ENCODE assay signal across 35 cellular contexts in genomic region chr11:30284836-30285235, GRCh38. TPM values are rescaled to one million over a fixed set of nuclear protein-coding genes. Genes with fewer than 3 reads are reported as not detected.
"Had no signal": no experiment of that assay in that cellular context is flagged by ENCODE, and none has a peak within 500 bp of the region (broad histone marks: within the 10 kb centered on the region; RNA-seq: fewer than 3 reads in every experiment).

No MANE protein-coding gene starts in this region.

- H3K4me3 ChIP-seq: colonic mucosa, esophagus squamous epithelium, gastrocnemius medialis, heart right ventricle, left lung, lower lobe of right lung, mucosa of descending colon had no signal

- H3K27ac ChIP-seq: colonic mucosa, epithelial cell of prostate, esophagus squamous epithelium, gastrocnemius medialis, heart right ventricle, left lung, lower lobe of right lung had no signal

- H3K9me3 ChIP-seq: colonic mucosa, esophagus squamous epithelium, gastrocnemius medialis, heart right ventricle, left lung, lower lobe of right lung, mucosa of descending colon had no signal

- H3K9me3 Mint-ChIP-seq: dendritic cell treated with granulocyte-macrophage colony-stimulating factor and Interleukin-4, amounts not matched to agents 40 ng/mL and 50 ng/mL, for 4 days; effector memory CD8-positive, alpha-beta T cell; endodermal cell; mesothelial cell of epicardium; naive B cell had no signal

- FAIRE-seq: endometrium, islet of Langerhans, keratinocyte had no signal

- H3K4me1 Mint-ChIP-seq: endodermal cell, mesothelial cell of epicardium had no signal

- H3K27me3 ChIP-seq: colonic mucosa, esophagus squamous epithelium, gastrocnemius medialis, heart right ventricle, left lung had no signal

- H3K36me3 ChIP-seq: colonic mucosa, esophagus squamous epithelium, gastrocnemius medialis, heart right ventricle, left lung, lower lobe of right lung had no signal

- DNase-seq: colonic mucosa; cortex of kidney; effector CD8-positive, alpha-beta T cell; effector memory CD8-positive, alpha-beta T cell; endodermal cell; erythroblast; esophagus squamous epithelium; foreskin fibroblast; foreskin melanocyte; gastrocnemius medialis; glutamatergic neuron; head of caudate nucleus; heart right ventricle; hippocampal formation; left cardiac atrium; left lung; left ventricle myocardium superior; lower lobe of right lung; mesenchymal stem cell; mucosa of descending colon; naive B cell had no signal

- H3K4me3 Mint-ChIP-seq: dendritic cell treated with granulocyte-macrophage colony-stimulating factor and Interleukin-4, amounts not matched to agents 40 ng/mL and 50 ng/mL, for 4 days; effector memory CD8-positive, alpha-beta T cell; endodermal cell; mesothelial cell of epicardium; naive B cell had no signal

- H3K36me3 Mint-ChIP-seq: mesothelial cell of epicardium, naive B cell had no signal

- ATAC-seq: effector memory CD8-positive, alpha-beta T cell; esophagus mucosa; gastrocnemius medialis; heart right ventricle; left cardiac atrium; left lung; left ventricle myocardium superior; lower lobe of right lung; mucosa of descending colon had no signal

- H3K27ac Mint-ChIP-seq: dendritic cell treated with granulocyte-macrophage colony-stimulating factor and Interleukin-4, amounts not matched to agents 40 ng/mL and 50 ng/mL, for 4 days; effector memory CD8-positive, alpha-beta T cell; endodermal cell; mesothelial cell of epicardium; naive B cell had no signal

- H3K4me1 ChIP-seq: colonic mucosa, esophagus squamous epithelium, gastrocnemius medialis, heart right ventricle, left lung, lower lobe of right lung had no signal

RNA-seq across cellular contexts. Expression of gene FSHB, which starts 54.0 kb away (rescaled TPM):
- total RNA-seq: colonic mucosa, dermis microvascular lymphatic vessel endothelial cell, endodermal cell, esophagus mucosa, esophagus squamous epithelium, gastrocnemius medialis, glomerular endothelial cell, heart right ventricle, kidney epithelial cell, left cardiac atrium, left lung, left ventricle myocardium superior, lower leg skin, lower lobe of right lung, lung microvascular endothelial cell, mesenteric fat pad, mesothelial cell of epicardium, mucosa of descending colon, myocyte had no signal
- polyA plus RNA-seq: heart right ventricle, keratinocyte had no signal
